In the genomic region with DNA sequence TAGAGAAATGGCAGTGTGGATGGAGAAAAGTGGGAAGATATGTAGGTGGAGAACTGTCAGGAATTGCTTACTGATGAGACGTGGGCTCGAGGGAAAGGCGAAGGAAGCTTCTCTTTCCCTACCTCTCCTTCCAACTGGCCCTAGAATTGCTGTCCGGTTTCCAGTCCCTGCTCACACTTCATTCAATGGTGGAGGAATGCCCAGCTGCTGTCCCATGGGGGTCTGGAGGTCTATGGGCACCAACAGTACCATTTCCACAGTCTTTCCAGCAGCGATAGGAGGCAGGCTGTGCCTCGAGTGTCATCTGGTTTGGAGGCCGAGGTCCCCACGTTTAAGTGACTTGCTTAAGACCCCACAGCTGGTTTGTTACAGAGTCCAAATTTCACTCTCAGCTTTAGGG, we compare ENCODE assay signal across 9 cellular contexts. TPM values are rescaled to one million over a fixed set of nuclear protein-coding genes. Genes with fewer than 3 reads are reported as not detected.
A peak's percentile ranks its signal among the peaks of the same experiment; 100 is the strongest.
DNase-seq lines count a peak whose midpoint lies in the region; ATAC-seq and TF ChIP-seq lines count a peak whose summit lies in the region.
"Had no signal": no experiment of that assay in that cellular context is flagged by ENCODE, and none has a peak within 500 bp of the region (broad histone marks: within the 10 kb centered on the region; RNA-seq: fewer than 3 reads in every experiment).

No MANE protein-coding gene starts in this region.

- DNase-seq in CD4-positive, alpha-beta T cell, result no peak
- no peak for DNase-seq in PC-3
- DNase-seq in neuronal stem cell (ENCODE audit: low spot score), result no peak
- no peak for DNase-seq in erythroblast (lab: John Stamatoyannopoulos, UW)
- no peak for DNase-seq in retina
- no peak for DNase-seq in NCI-H446 treated with DMSO at 0.1 percent for 48 hours (lab: John Stamatoyannopoulos, UW)

- TF ChIP-seq POLR2A in erythroblast (IDR thresholded peaks at IDR 0.05; ENCODE audit: low read length), result no peak

- H3K9me3 Mint-ChIP-seq in CD4-positive, alpha-beta T cell, result no peaks in the 10 kb centered on the region

- H2AK5ac ChIP-seq in neuronal stem cell (ENCODE audit: low read depth, low read length), result no peak overlapping the region

- H3K79me2 ChIP-seq in PC-3 (ENCODE audit: low read length), result no peaks in the 10 kb centered on the region

- TF ChIP-seq CTCF in CD4-positive, alpha-beta T cell (IDR thresholded peaks at IDR 0.05), result no peak
- no peak for TF ChIP-seq CTCF in PC-3 (conservative IDR thresholded peaks at IDR 0.05; ENCODE audit: low read depth, low read length)

- no peak overlapping the region for H2BK12ac ChIP-seq in neuronal stem cell (ENCODE audit: low read length)

- CTCF ChIA-PET in CD4-positive, alpha-beta T cell (lab: Charles Lee), result interaction anchor here (1.4 kb wide), 1 partner anchor 31 kb away, joined by 4 read pairs; no protein-coding TSS in a partner anchor
- CTCF ChIA-PET in PC-3 (lab: Charles Lee), result no interaction called here

- no CpG with 5 or more reads among the region's 8 CpGs for WGBS in neuronal stem cell (ENCODE audit: extremely low coverage in 2 of 2, insufficient read length in 2 of 2, insufficient replicate concordance in 1 of 2), 2 donors

- no peak overlapping the region for H3K27ac ChIP-seq in CD4-positive, alpha-beta T cell (ENCODE audit: low read depth, low read length)
- H3K27ac ChIP-seq in PC-3 (ENCODE audit: low read length) (no peak overlapping the region), neuronal stem cell (replicated peaks; ENCODE audit: low read length) (no peak overlapping the region)

- no peak overlapping the region for H3K14ac ChIP-seq in neuronal stem cell (ENCODE audit: low read length)

- no peaks in the 10 kb centered on the region for H3K27me3 ChIP-seq in CD4-positive, alpha-beta T cell (ENCODE audit: control insufficient read depth, insufficient read depth, low read length)
- H3K27me3 ChIP-seq in PC-3 (ENCODE audit: low read length) (peaks cover 70% of the 10 kb centered on the region), endocrine pancreas (ENCODE audit: control insufficient read depth, insufficient read depth, low read length) (peaks cover 3% of the 10 kb centered on the region), neuronal stem cell (ENCODE audit: control insufficient read depth in 3 of 3, insufficient read depth in 3 of 3, low read depth in 1 of 3, low read length in 3 of 3) (peaks cover 0 to 20% (median 0%) of the 10 kb centered on the region in 3 experiments)

- H3K27me3 Mint-ChIP-seq in CD4-positive, alpha-beta T cell, result no peaks in the 10 kb centered on the region

- H3K4me2 ChIP-seq in PC-3 (ENCODE audit: low read length), result peak overlapping the region; percentile 59
- H3K4me2 ChIP-seq in neuronal stem cell (ENCODE audit: insufficient read depth, low read length, poor library complexity, severe bottlenecking), result peak overlapping the region; percentile 36

- H3K9me2 ChIP-seq in PC-3 (replicated peaks; ENCODE audit: low read length), result no peaks in the 10 kb centered on the region

- BruUV-seq in PC-3 (replicated peaks; lab: Mats Ljungman, UMichigan), result no TSS peak

- H4K8ac ChIP-seq in neuronal stem cell (ENCODE audit: low read depth, low read length), result peak overlapping the region; percentile 77

- H3K18ac ChIP-seq in neuronal stem cell (ENCODE audit: low read length), result peak overlapping the region; percentile 0

- H2AFZ ChIP-seq in PC-3 (ENCODE audit: low read length), result peak overlapping the region; percentile 93
- peak overlapping the region; percentile 87 for H2AFZ ChIP-seq in neuronal stem cell (ENCODE audit: low read length)

- H3K9ac ChIP-seq in PC-3 (ENCODE audit: low read length) (no peak overlapping the region), endocrine pancreas (ENCODE audit: control insufficient read depth, insufficient read depth, low read length) (no peak overlapping the region), neuronal stem cell (ENCODE audit: low read depth, low read length, poor library complexity) (no peak overlapping the region)

- H2BK5ac ChIP-seq in neuronal stem cell (ENCODE audit: low read length), result no peak overlapping the region

- no peak overlapping the region for H3K4ac ChIP-seq in neuronal stem cell (ENCODE audit: low read length)

- no peak overlapping the region for H2BK15ac ChIP-seq in neuronal stem cell (ENCODE audit: low read length)

- H3K4me1 ChIP-seq in PC-3 (ENCODE audit: insufficient read depth, low read length) (no peaks in the 10 kb centered on the region), endocrine pancreas (ENCODE audit: control insufficient read depth, insufficient read depth, low read length) (peaks cover 4% of the 10 kb centered on the region), neuronal stem cell (ENCODE audit: control insufficient read depth in 2 of 2, insufficient read depth in 1 of 2, low read depth in 1 of 2, low read length in 2 of 2) (peaks cover 0 to 3% of the 10 kb centered on the region in 2 donors)

- H3K79me1 ChIP-seq in neuronal stem cell (ENCODE audit: low read depth, low read length), result no peaks in the 10 kb centered on the region

- peaks cover 28% of the 10 kb centered on the region for H3K4me1 Mint-ChIP-seq in CD4-positive, alpha-beta T cell (ENCODE audit: low read depth)

- H3K4me3 ChIP-seq in PC-3 (ENCODE audit: low read length) (peak overlapping the region; percentile 19), endocrine pancreas (ENCODE audit: control insufficient read depth, insufficient read depth, low read length) (peak overlapping the region; percentile 68), neuronal stem cell (ENCODE audit: low read length in 2 of 2) (peak overlapping the region; percentile 18 to 42)

- H4K91ac ChIP-seq in neuronal stem cell (ENCODE audit: low read depth, low read length, poor library complexity), result no peak overlapping the region

- H3K36me3 ChIP-seq in PC-3 (ENCODE audit: low read depth, low read length), result no peaks in the 10 kb centered on the region
- no peaks in the 10 kb centered on the region for H3K36me3 ChIP-seq in endocrine pancreas (ENCODE audit: control insufficient read depth, insufficient read depth, low read length)
- no peaks in the 10 kb centered on the region for H3K36me3 ChIP-seq in neuronal stem cell (replicated peaks in 1 of 2; ENCODE audit: control insufficient read depth in 2 of 2, insufficient read depth in 2 of 2, low read length in 2 of 2)

- no peaks in the 10 kb centered on the region for H3F3A ChIP-seq in PC-3 (ENCODE audit: low read length, unreplicated experiment)

- no peak overlapping the region for H2BK120ac ChIP-seq in neuronal stem cell (ENCODE audit: low read depth, low read length)

- ATAC-seq in CD4-positive, alpha-beta T cell (ENCODE audit: poor library complexity), result peak; percentile 19
- ATAC-seq in PC-3 (no peak), HG03095 (IDR thresholded peaks at IDR 0.05; ENCODE audit: unreplicated experiment) (no peak)

- intact Hi-C loops in CD4-positive, alpha-beta T cell (cut with DNase I, micrococcal nuclease), result no loop called here
- intact Hi-C loops in PC-3 (cut with micrococcal nuclease), result no loop called here

- H4K20me1 ChIP-seq in PC-3 (ENCODE audit: low read length), result no peaks in the 10 kb centered on the region

- H3K36me3 Mint-ChIP-seq in CD4-positive, alpha-beta T cell (ENCODE audit: low read depth), result peaks cover 5% of the 10 kb centered on the region

- H3K23ac ChIP-seq in neuronal stem cell (ENCODE audit: low read depth, low read length, poor library complexity), result no peak overlapping the region

- peak overlapping the region; percentile 97 for H3K4me3 Mint-ChIP-seq in CD4-positive, alpha-beta T cell

- POLR2A ChIA-PET in CD4-positive, alpha-beta T cell (lab: Charles Lee), result interaction anchor here (1.2 kb wide), 1 partner anchor 24 kb away, joined by 3 read pairs; no protein-coding TSS in a partner anchor
- POLR2A ChIA-PET in PC-3 (lab: Charles Lee; ENCODE audit: unreplicated experiment), result no interaction called here

- peak overlapping the region; percentile 76 for H3K27ac Mint-ChIP-seq in CD4-positive, alpha-beta T cell

- no peaks in the 10 kb centered on the region for H3K9me3 ChIP-seq in CD4-positive, alpha-beta T cell (ENCODE audit: control insufficient read depth, low read length)
- H3K9me3 ChIP-seq in PC-3 (ENCODE audit: low read length) (no peaks in the 10 kb centered on the region), endocrine pancreas (ENCODE audit: control insufficient read depth, low read length) (no peaks in the 10 kb centered on the region), neuronal stem cell (replicated peaks in 1 of 2; ENCODE audit: control insufficient read depth in 2 of 2, insufficient read depth in 1 of 2, low read depth in 1 of 2, low read length in 2 of 2) (no peaks in the 10 kb centered on the region)

RNA-seq across cellular contexts. Expression of a gene that starts 31.5 kb away (rescaled TPM):
- total RNA-seq in CD4-positive, alpha-beta T cell, result under 1 TPM; 0.11 to 0.14 TPM
- total RNA-seq in PC-3 (2014; rRNA removed), result not detected in 2 replicates
- polyA plus RNA-seq in neuronal stem cell (2013, experiment 1 of 2), result 0.07 TPM
- polyA plus RNA-seq in neuronal stem cell (2013, experiment 2 of 2), result 0.04 TPM
- total RNA-seq: activated CD8-positive, alpha-beta memory T cell treated with anti-CD3 and anti-CD28 coated beads for 36 hours had no signal
